ENCODE assay signal across 10 cellular contexts in the genomic region with DNA sequence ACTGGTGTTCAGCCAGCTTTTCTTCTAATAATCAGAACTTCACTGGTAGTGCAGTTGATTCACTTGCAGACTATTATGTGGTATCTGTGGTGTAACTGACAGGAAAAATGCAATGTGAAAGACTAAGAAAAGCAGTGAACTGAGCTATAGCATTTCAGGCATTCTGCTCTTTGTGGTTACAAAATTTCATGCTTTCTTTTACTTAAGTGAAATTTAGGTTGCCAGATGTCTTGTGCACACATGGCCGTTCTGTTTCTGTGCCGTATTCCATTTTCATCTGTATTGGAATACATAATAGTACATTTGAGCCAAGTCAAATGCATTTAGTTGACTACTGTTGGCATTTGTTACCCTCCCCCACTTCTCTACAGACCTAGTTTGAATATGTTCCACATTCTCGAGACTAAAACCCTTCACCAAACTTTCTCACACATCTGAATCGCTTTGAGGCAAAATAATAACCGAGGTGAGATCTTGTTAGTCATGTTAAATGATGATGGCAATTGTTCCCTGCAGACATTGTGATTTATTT. TPM values are rescaled to one million over a fixed set of nuclear protein-coding genes. Genes with fewer than 3 reads are reported as not detected.
A peak's percentile ranks its signal among the peaks of the same experiment; 100 is the strongest.
DNase-seq lines count a peak whose midpoint lies in the region; ATAC-seq and TF ChIP-seq lines count a peak whose summit lies in the region.
"Had no signal": no experiment of that assay in that cellular context is flagged by ENCODE, and none has a peak within 500 bp of the region (broad histone marks: within the 10 kb centered on the region; RNA-seq: fewer than 3 reads in every experiment).

No MANE protein-coding gene starts in this region.

- TF ChIP-seq POLR2A in sigmoid colon (IDR thresholded peaks at IDR 0.05) = no peak

- H3K36me3 Mint-ChIP-seq in natural killer cell = peaks cover 8% of the 10 kb centered on the region

- H3K27me3 ChIP-seq in SJCRH30 (no peaks in the 10 kb centered on the region), sigmoid colon (no peaks in the 10 kb centered on the region)

- H3K9me3 Mint-ChIP-seq in natural killer cell = peaks cover 0 to 1% of the 10 kb centered on the region in 2 donors

- H3K36me3 ChIP-seq in SJCRH30 (no peaks in the 10 kb centered on the region), sigmoid colon (no peaks in the 10 kb centered on the region)

- peak overlapping the region; percentile 17 to 28 for H3K27ac Mint-ChIP-seq in natural killer cell

- peaks cover 15 to 31% of the 10 kb centered on the region in 2 donors for H3K27me3 Mint-ChIP-seq in natural killer cell (ENCODE audit: low read depth in 2 of 2)

- TF ChIP-seq CTCF in natural killer cell (IDR thresholded peaks at IDR 0.05) (no peak), sigmoid colon (IDR thresholded peaks at IDR 0.05) (no peak)

- peak overlapping the region; percentile 97 for H3K27ac ChIP-seq in SJCRH30
- H3K27ac ChIP-seq in sigmoid colon = no peak overlapping the region
- H3K27ac ChIP-seq: 22Rv1 had no signal

- H3K9me3 ChIP-seq in SJCRH30 (replicated peaks) (no peaks in the 10 kb centered on the region), sigmoid colon (no peaks in the 10 kb centered on the region)

- ATAC-seq in HG02973 (IDR thresholded peaks at IDR 0.05; ENCODE audit: unreplicated experiment) (peak; percentile 80), natural killer cell (peak; percentile 64 to 82 (median 80))

- DNase-seq in NCI-H1436 treated with DMSO at 0.1 percent for 48 hours (lab: John Stamatoyannopoulos, UW) (peak; percentile 0), NCI-H1436 (lab: John Stamatoyannopoulos, UW) (no peak), SJCRH30 (peak; percentile 48 to 83), natural killer cell (no peak), sigmoid colon (no peak), NCI-H2081 (lab: John Stamatoyannopoulos, UW) (no peak), NCI-H146 treated with DMSO at 0.1 percent for 48 hours (lab: John Stamatoyannopoulos, UW; ENCODE audit: unreplicated experiment) (no peak)

- H3K4me1 ChIP-seq in SJCRH30 (peaks cover 32% of the 10 kb centered on the region), sigmoid colon (no peaks in the 10 kb centered on the region)

- 36 to 69% methylated on average over 5 of the region's 5 CpGs for WGBS in sigmoid colon, 2 donors

- peaks cover 21 to 25% of the 10 kb centered on the region in 2 donors for H3K4me1 Mint-ChIP-seq in natural killer cell

- H3K4me3 Mint-ChIP-seq in natural killer cell = peak overlapping the region; percentile 41

- TF ChIP-seq EP300 in sigmoid colon (IDR thresholded peaks at IDR 0.05) = no peak

- intact Hi-C loops in natural killer cell (cut with micrococcal nuclease) (loop anchor here (5.0 to 10.0 kb wide), 3 partner anchors 294 to 606 kb away; a partner anchor contains a TSS), sigmoid colon (cut with DNase I) (no loop called here)

- H3K4me3 ChIP-seq in SJCRH30 (no peak overlapping the region), sigmoid colon (no peak overlapping the region)

RNA-seq across cellular contexts. Expression of a gene that starts 8.2 kb away (rescaled TPM):
- 0.05 TPM in 1 of 2 replicates, not detected in the other for total RNA-seq in SJCRH30 (2014; rRNA removed; shearing (Covaris generic))
- total RNA-seq in natural killer cell (not detected), sigmoid colon (1 to 10 TPM in 3 of 4 donors, under 1 TPM in 1; 0.95 to 2.8 (median 1.4) TPM)
- polyA plus RNA-seq in sigmoid colon = under 1 TPM in 2 of 3 donors, not detected in 1; under 0.01 to 0.09 TPM
- total RNA-seq: activated CD8-positive, alpha-beta memory T cell treated with anti-CD3 and anti-CD28 coated beads for 36 hours had no signal

Comparison
In these comparisons a context has a peak if more than half of its experiments do, and no peak if none do; other contexts are left out.
1. DNase-seq: peak in NCI-H1436 treated with DMSO at 0.1 percent for 48 hours (single experiment) and SJCRH30 (2 of 2); none in NCI-H1436 (single experiment), natural killer cell (single experiment), sigmoid colon (single experiment), NCI-H2081 (0 of 2) and NCI-H146 treated with DMSO at 0.1 percent for 48 hours (single experiment).